8 cellular contexts compared by ENCODE assay signal in the genomic region with DNA sequence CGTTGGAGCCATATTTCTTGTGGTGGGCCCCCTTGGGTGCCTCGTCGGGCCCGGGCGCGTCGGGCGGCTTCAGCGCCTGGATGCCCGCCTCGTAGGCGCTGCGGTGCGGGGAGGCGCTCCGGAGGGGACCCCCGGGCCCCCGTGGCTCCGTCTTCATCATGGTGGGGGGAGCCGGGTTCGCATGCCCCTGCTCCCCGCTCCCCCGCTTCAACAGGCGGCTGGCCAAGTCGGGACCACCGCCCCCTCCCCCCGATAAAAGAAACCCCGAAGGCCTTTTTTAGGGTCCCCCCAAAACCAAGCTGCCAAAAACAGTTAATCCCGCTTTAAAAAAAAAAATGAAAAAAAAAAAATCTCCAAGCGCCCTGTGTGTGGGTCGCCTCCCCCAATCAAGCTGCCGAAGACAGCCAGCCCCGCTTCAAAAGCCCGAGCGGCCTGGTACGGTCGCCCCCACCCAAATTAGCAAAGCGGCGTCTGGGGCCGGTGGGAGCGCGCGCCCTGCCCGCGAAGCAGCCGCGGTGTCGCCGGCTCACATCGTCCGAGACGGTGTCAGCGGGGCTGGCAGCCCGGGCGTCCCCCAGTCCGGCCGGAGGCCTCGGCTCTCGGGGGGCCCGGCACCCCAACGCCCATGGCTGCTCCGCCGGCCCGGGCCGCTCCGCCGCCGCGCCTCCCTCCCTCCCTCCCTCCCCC. TPM values are rescaled to one million over a fixed set of nuclear protein-coding genes. Genes with fewer than 3 reads are reported as not detected.
DNase-seq lines count a peak whose midpoint lies in the region; ATAC-seq and TF ChIP-seq lines count a peak whose summit lies in the region.

PPP1R9B (minus strand) TSS at position 324 of the 687 bp plus-strand sequence; CDS start at position 160, 164 bp downstream.

- no peaks in the 10 kb centered on the region for H3K36me3 ChIP-seq in body of pancreas (replicated peaks in 1 of 2; ENCODE audit: insufficient read depth in 1 of 2, low read depth in 2 of 2)

- no peaks in the 10 kb centered on the region for H3K9me3 Mint-ChIP-seq in activated naive CD4-positive, alpha-beta T cell treated with anti-CD3 and anti-CD28 coated beads, Interleukin-2, amount 50 U/mL, for 24 hours
- H3K9me3 Mint-ChIP-seq in stimulated activated naive CD8-positive, alpha-beta T cell treated with anti-CD3 and anti-CD28 coated beads, Interleukin-15, amount 100 ng/mL, for 72 hours: no peaks in the 10 kb centered on the region

- ATAC-seq in body of pancreas: peak; percentile 10
- ATAC-seq in stimulated activated naive CD8-positive, alpha-beta T cell treated with anti-CD3 and anti-CD28 coated beads, Interleukin-15, amount 100 ng/mL, for 72 hours: peak; percentile 0

- H3K4me1 Mint-ChIP-seq in activated naive CD4-positive, alpha-beta T cell treated with anti-CD3 and anti-CD28 coated beads, Interleukin-2, amount 50 U/mL, for 24 hours: peaks cover 51% of the 10 kb centered on the region
- peaks cover 61% of the 10 kb centered on the region for H3K4me1 Mint-ChIP-seq in stimulated activated naive CD8-positive, alpha-beta T cell treated with anti-CD3 and anti-CD28 coated beads, Interleukin-15, amount 100 ng/mL, for 72 hours

- H3K27me3 Mint-ChIP-seq in activated naive CD4-positive, alpha-beta T cell treated with anti-CD3 and anti-CD28 coated beads, Interleukin-2, amount 50 U/mL, for 24 hours: no peaks in the 10 kb centered on the region
- H3K27me3 Mint-ChIP-seq in stimulated activated naive CD8-positive, alpha-beta T cell treated with anti-CD3 and anti-CD28 coated beads, Interleukin-15, amount 100 ng/mL, for 72 hours: no peaks in the 10 kb centered on the region

- H3K27ac ChIP-seq in body of pancreas (peak within 1 kb of the TSS; percentile 73 to 86 (median 82)), layer of hippocampus (ENCODE audit: low read depth, low read length) (peak within 1 kb of the TSS; percentile 88)

- H3K4me3 ChIP-seq in body of pancreas: peak within 1 kb of the TSS; percentile 67 to 70

- no peaks in the 10 kb centered on the region for H3K9me3 ChIP-seq in body of pancreas

- no peak for TF ChIP-seq POLR2A in body of pancreas (IDR thresholded peaks at IDR 0.05)

- H3K27ac Mint-ChIP-seq in activated naive CD4-positive, alpha-beta T cell treated with anti-CD3 and anti-CD28 coated beads, Interleukin-2, amount 50 U/mL, for 24 hours: peak within 1 kb of the TSS; percentile 84
- H3K27ac Mint-ChIP-seq in stimulated activated naive CD8-positive, alpha-beta T cell treated with anti-CD3 and anti-CD28 coated beads, Interleukin-15, amount 100 ng/mL, for 72 hours: peak within 1 kb of the TSS; percentile 95

- no peak for TF ChIP-seq CTCF in body of pancreas (IDR thresholded peaks at IDR 0.05)

- no peaks in the 10 kb centered on the region for H3K27me3 ChIP-seq in body of pancreas
- no peaks in the 10 kb centered on the region for H3K27me3 ChIP-seq in layer of hippocampus (ENCODE audit: control insufficient read depth, insufficient read depth, low read length)

- H3K4me3 Mint-ChIP-seq in activated naive CD4-positive, alpha-beta T cell treated with anti-CD3 and anti-CD28 coated beads, Interleukin-2, amount 50 U/mL, for 24 hours: peak within 1 kb of the TSS; percentile 85
- H3K4me3 Mint-ChIP-seq in stimulated activated naive CD8-positive, alpha-beta T cell treated with anti-CD3 and anti-CD28 coated beads, Interleukin-15, amount 100 ng/mL, for 72 hours: peak within 1 kb of the TSS; percentile 92 to 98

- 0 to 1% methylated on average over 20 to 69 of the region's 69 CpGs for WGBS in body of pancreas, 2 donors

- DNase-seq in activated naive CD4-positive, alpha-beta T cell treated with Interleukin-2 at 50 U/mL for 16 hours: no peak
- no peak for DNase-seq in body of pancreas
- DNase-seq in stimulated activated naive CD8-positive, alpha-beta T cell treated with anti-CD3 and anti-CD28 coated beads, Interleukin-15, amount 100 ng/mL, for 72 hours: no peak
- DNase-seq in foreskin melanocyte: no peak
- no peak for DNase-seq in stimulated activated CD4-positive, alpha-beta T cell treated with anti-CD3 and anti-CD28 coated beads, Interleukin-4, amount 100 ng/mL, for 4 hours
- DNase-seq in GDM1 (lab: John Stamatoyannopoulos, UW): no peak

- H3K36me3 Mint-ChIP-seq in activated naive CD4-positive, alpha-beta T cell treated with anti-CD3 and anti-CD28 coated beads, Interleukin-2, amount 50 U/mL, for 24 hours: no peaks in the 10 kb centered on the region

- peaks cover 70% of the 10 kb centered on the region for H3K4me1 ChIP-seq in body of pancreas

- intact Hi-C loops in body of pancreas (cut with DNase I): no loop called here

RNA-seq across cellular contexts. Expression of gene PPP1R9B, which starts in this region (rescaled TPM):
- total RNA-seq in body of pancreas: 10 to 100 TPM; 20.0 to 31.0 TPM
